20 cellular contexts compared by ENCODE assay signal in the genomic region with DNA sequence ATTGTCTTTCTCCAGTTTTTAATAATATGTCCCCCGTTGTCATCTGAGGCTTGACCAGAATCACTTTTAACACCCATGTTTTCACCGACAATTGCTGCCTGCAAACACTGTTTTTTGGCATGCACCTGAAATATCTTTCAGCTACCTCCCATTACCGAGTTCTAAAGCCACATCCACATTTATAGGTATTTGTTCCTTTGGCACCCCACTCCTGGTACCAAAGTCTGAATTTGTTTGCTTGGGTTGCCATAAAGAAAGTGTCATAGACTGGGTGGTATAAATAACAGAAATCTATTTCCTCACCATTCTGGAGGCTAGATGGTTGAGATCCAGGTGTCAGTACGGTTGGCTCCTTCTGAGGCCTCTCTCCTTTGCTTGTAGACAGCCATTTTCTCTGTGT.
A peak's percentile ranks its signal among the peaks of the same experiment; 100 is the strongest.
DNase-seq lines count a peak whose midpoint lies in the region; ATAC-seq, FAIRE-seq and TF ChIP-seq lines count a peak whose summit lies in the region.
"Had no signal": no experiment of that assay in that cellular context is flagged by ENCODE, and none has a peak within 500 bp of the region (broad histone marks: within the 10 kb centered on the region; RNA-seq: fewer than 3 reads in every experiment).

No MANE protein-coding gene starts in this region.

- H3K27me3 ChIP-seq in K562 (ENCODE audit: control insufficient read depth in 2 of 2, insufficient read depth in 2 of 2, low read length in 2 of 2) (peaks cover 12 to 50% of the 10 kb centered on the region in 2 experiments; a peak in 4 of 5 replicates), gastrocnemius medialis (no peaks in the 10 kb centered on the region)
- H3K27me3 ChIP-seq: BLaER1 had no signal

- ATAC-seq in K562: no peak
- ATAC-seq in gastrocnemius medialis: no peak
- no peak for ATAC-seq in HG03159 (IDR thresholded peaks at IDR 0.05; ENCODE audit: unreplicated experiment)
- ATAC-seq: CD8-positive, alpha-beta T cell had no signal

- H3K27ac ChIP-seq in HEK293 (ENCODE audit: extremely low read depth, low read depth, low read length): no peak overlapping the region
- no peak overlapping the region for H3K27ac ChIP-seq in K562 (ENCODE audit: extremely low read depth, low read depth, low read length)
- H3K27ac ChIP-seq in gastrocnemius medialis: peak overlapping the region in 3 of 4 donors; percentile 19 to 70 (median 48)
- peak overlapping the region; percentile 9 for H3K27ac ChIP-seq in temporal lobe (ENCODE audit: low read depth, low read length)
- H3K27ac ChIP-seq: BLaER1, C4-2B, GM23248 had no signal

- H2AFZ ChIP-seq in K562 (ENCODE audit: low read depth, low read length): no peak overlapping the region
- H2AFZ ChIP-seq: GM23248 had no signal

- H3K79me2 ChIP-seq in K562 (ENCODE audit: control insufficient read depth, insufficient read depth, low read length): no peaks in the 10 kb centered on the region

- H3K36me3 ChIP-seq in HEK293 (ENCODE audit: control insufficient read depth in 2 of 2, insufficient read depth in 1 of 2, low read length in 2 of 2) (peaks cover 0 to 10% of the 10 kb centered on the region in 2 experiments; a peak in 1 of 3 replicates), K562 (ENCODE audit: control insufficient read depth, insufficient read depth, low read length) (no peaks in the 10 kb centered on the region), gastrocnemius medialis (peaks cover 2 to 100% of the 10 kb centered on the region in 2 donors)

- TF ChIP-seq CTCF in HEK293 (tag by site-specific recombination; IDR thresholded peaks at IDR 0.05) (no peak), K562 (IDR thresholded peaks at IDR 0.05 in 2 of 3, conservative IDR thresholded peaks at IDR 0.05 in 1 of 3; ENCODE audit: insufficient read depth in 2 of 3, low read depth in 1 of 3, low read length in 3 of 3) (no peak), gastrocnemius medialis (IDR thresholded peaks at IDR 0.05 in 4 of 5, conservative IDR thresholded peaks at IDR 0.05 in 1 of 5) (no peak)

- H3K4me1 ChIP-seq in HEK293 (ENCODE audit: control insufficient read depth, insufficient read depth, low read length) (no peaks in the 10 kb centered on the region), K562 (replicated peaks in 1 of 2; ENCODE audit: control insufficient read depth in 2 of 2, insufficient read depth in 2 of 2, low read length in 2 of 2) (peaks cover 0 to 4% of the 10 kb centered on the region in 2 experiments; a peak in 1 of 5 replicates), gastrocnemius medialis (no peaks in the 10 kb centered on the region)
- H3K4me1 ChIP-seq: Caco-2 had no signal

- no peak overlapping the region for H3K9ac ChIP-seq in K562 (ENCODE audit: insufficient read depth in 1 of 2, low read depth in 2 of 2, low read length in 2 of 2)
- H3K9ac ChIP-seq: BLaER1, GM23248 had no signal

- TF ChIP-seq RAD21 in K562 (CRISPR knock-in tag; conservative IDR thresholded peaks at IDR 0.05 in 1 of 2, IDR thresholded peaks at IDR 0.05 in 1 of 2): no peak

- no peaks in the 10 kb centered on the region for H4K20me1 ChIP-seq in K562 (replicated peaks; ENCODE audit: control insufficient read depth, insufficient read depth, low read length)
- H4K20me1 ChIP-seq: BLaER1 had no signal

- intact Hi-C loops in K562 (cut with micrococcal nuclease): no loop called here
- intact Hi-C loops in gastrocnemius medialis (cut with DNase I; ENCODE audit: low total_unique reads): no loop called here

- FAIRE-seq in K562 (lab: Jason Lieb, UNC): no peak
- FAIRE-seq: G401.6, GM12892, H1 had no signal

- DNase-seq in K562 (ENCODE audit: extremely low read depth in 1 of 4, low spot score in 3 of 4) (no peak), gastrocnemius medialis (no peak), midbrain (lab: John Stamatoyannopoulos, UW) (no peak)
- DNase-seq in activated CD4-positive, alpha-beta T cell treated with anti-CD3 and anti-CD28 coated beads, Interleukin-2, amount 50 U/mL, for 48 hours: no peak
- DNase-seq: CD4-positive, CD25-positive, alpha-beta regulatory T cell; CD8-positive, alpha-beta T cell; DMS153; DND-41; GM23248; H7; HCEC 1CT had no signal

- no peak overlapping the region for H3K4me3 ChIP-seq in HEK293 (ENCODE audit: low read depth, low read length)
- no peak overlapping the region for H3K4me3 ChIP-seq in K562
- no peak overlapping the region for H3K4me3 ChIP-seq in gastrocnemius medialis
- H3K4me3 ChIP-seq: BLaER1, GM23248 had no signal

- POLR2A ChIA-PET in HEK293 (lab: Yijun Ruan, JAX) (no interaction called here), K562 (lab: Yijun Ruan, JAX) (no interaction called here)

- no TSS peak for BruUV-seq in K562 (replicated peaks; lab: Mats Ljungman, UMichigan)

- in situ Hi-C loops in K562 (cut with MboI): no loop called here
- in situ Hi-C loops in gastrocnemius medialis (cut with MboI; ENCODE audit: low sequenced_read_pairs in 4 of 4): no loop called here

- H3K9me3 ChIP-seq in HEK293 (ENCODE audit: control insufficient read depth, insufficient read depth, low read depth, low read length): no peaks in the 10 kb centered on the region
- H3K9me3 ChIP-seq in K562 (replicated peaks; ENCODE audit: control insufficient read depth, insufficient read depth, low read depth, low read length): peaks cover 3% of the 10 kb centered on the region; the same call in 1 of the 2 replicates
- H3K9me3 ChIP-seq in gastrocnemius medialis: no peaks in the 10 kb centered on the region

- 0% methylated on average over 4 of the region's 4 CpGs for WGBS in K562 (ENCODE audit: insufficient coverage, low coverage, missing lambda C conversion rate)

- no peak for TF ChIP-seq EP300 in K562 (IDR thresholded peaks at IDR 0.05; ENCODE audit: low read length)

- H3K9me1 ChIP-seq in K562 (ENCODE audit: control insufficient read depth, insufficient read depth, low read length): no peaks in the 10 kb centered on the region

- TF ChIP-seq POLR2A in K562 (conservative IDR thresholded peaks at IDR 0.05) (no peak), gastrocnemius medialis (IDR thresholded peaks at IDR 0.05) (no peak)

- no peak overlapping the region for H3K4me2 ChIP-seq in K562 (ENCODE audit: insufficient read depth, low read length)
- H3K4me2 ChIP-seq: BLaER1 had no signal

- CTCF ChIA-PET in HEK293 (lab: Yijun Ruan, JAX) (no interaction called here), K562 (lab: Yijun Ruan, JAX; ENCODE audit: low intra/inter-chr PET ratio) (no interaction called here)

TF ChIP-seq in HEK293, 187 proteins besides CTCF, POLR2A, EP300 and RAD21 (continues in another document):
- TF ChIP-seq ZNF223 (tag by site-specific recombination; IDR thresholded peaks at IDR 0.05) (no peak), ZNF132 (tag by site-specific recombination; IDR thresholded peaks at IDR 0.05; ENCODE audit: borderline replicate concordance) (no peak), ZFP69B (tag by site-specific recombination; IDR thresholded peaks at IDR 0.05) (no peak), ZNF133 (tag by site-specific recombination; IDR thresholded peaks at IDR 0.05) (no peak), ZNF2 (tag by site-specific recombination; IDR thresholded peaks at IDR 0.05) (no peak)
- TF ChIP-seq, protein P1, sequence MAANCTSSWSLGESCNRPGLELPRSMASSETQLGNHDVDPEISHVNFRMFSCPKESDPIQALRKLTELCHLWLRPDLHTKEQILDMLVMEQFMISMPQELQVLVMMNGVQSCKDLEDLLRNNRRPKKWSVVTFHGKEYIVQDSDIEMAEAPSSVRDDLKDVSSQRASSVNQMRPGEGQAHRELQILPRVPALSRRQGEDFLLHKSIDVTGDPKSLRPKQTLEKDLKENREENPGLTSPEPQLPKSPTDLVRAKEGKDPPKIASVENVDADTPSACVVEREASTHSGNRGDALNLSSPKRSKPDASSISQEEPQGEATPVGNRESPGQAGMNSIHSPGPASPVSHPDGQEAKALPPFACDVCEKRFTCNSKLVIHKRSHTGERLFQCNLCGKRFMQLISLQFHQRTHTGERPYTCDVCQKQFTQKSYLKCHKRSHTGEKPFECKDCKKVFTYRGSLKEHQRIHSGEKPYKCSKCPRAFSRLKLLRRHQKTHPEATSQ (tag by site-specific recombination; IDR thresholded peaks at IDR 0.05): no peak

TF ChIP-seq in K562, 482 proteins besides CTCF, POLR2A, EP300 and RAD21 (continues in another document):
- TF ChIP-seq IFI16 (CRISPR knock-in tag; IDR thresholded peaks at IDR 0.05) (no peak), ZNF586 (CRISPR knock-in tag; conservative IDR thresholded peaks at IDR 0.05) (no peak), POLR2B (IDR thresholded peaks at IDR 0.05; ENCODE audit: low read depth, partially characterized antibody) (no peak), CBX5 (IDR thresholded peaks at IDR 0.05; ENCODE audit: borderline replicate concordance, low read depth) (peak; percentile 79; the same call in 1 of the 2 replicates), ZNF12 (CRISPR knock-in tag; IDR thresholded peaks at IDR 0.05) (no peak), ZNF668 (CRISPR knock-in tag; IDR thresholded peaks at IDR 0.05) (no peak), HMG20B (CRISPR knock-in tag; IDR thresholded peaks at IDR 0.05) (no peak), ZFP1 (CRISPR knock-in tag; IDR thresholded peaks at IDR 0.05) (no peak), ETV1 (tag; conservative IDR thresholded peaks at IDR 0.05; ENCODE audit: low read depth) (no peak), CBX3 (IDR thresholded peaks at IDR 0.05; ENCODE audit: borderline replicate concordance in 1 of 2, low read length in 2 of 2) (peak in 1 of 2 experiments; percentile 94; a peak in 2 of 3 replicates), ZNF134 (CRISPR knock-in tag; conservative IDR thresholded peaks at IDR 0.05) (no peak), PYGO2 (tag; IDR thresholded peaks at IDR 0.05) (no peak), FOXJ2 (tag; IDR thresholded peaks at IDR 0.05) (no peak)
- TF ChIP-seq, protein P2, sequence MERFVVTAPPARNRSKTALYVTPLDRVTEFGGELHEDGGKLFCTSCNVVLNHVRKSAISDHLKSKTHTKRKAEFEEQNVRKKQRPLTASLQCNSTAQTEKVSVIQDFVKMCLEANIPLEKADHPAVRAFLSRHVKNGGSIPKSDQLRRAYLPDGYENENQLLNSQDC (CRISPR knock-in tag; IDR thresholded peaks at IDR 0.05): no peak
- TF ChIP-seq, protein P3, sequence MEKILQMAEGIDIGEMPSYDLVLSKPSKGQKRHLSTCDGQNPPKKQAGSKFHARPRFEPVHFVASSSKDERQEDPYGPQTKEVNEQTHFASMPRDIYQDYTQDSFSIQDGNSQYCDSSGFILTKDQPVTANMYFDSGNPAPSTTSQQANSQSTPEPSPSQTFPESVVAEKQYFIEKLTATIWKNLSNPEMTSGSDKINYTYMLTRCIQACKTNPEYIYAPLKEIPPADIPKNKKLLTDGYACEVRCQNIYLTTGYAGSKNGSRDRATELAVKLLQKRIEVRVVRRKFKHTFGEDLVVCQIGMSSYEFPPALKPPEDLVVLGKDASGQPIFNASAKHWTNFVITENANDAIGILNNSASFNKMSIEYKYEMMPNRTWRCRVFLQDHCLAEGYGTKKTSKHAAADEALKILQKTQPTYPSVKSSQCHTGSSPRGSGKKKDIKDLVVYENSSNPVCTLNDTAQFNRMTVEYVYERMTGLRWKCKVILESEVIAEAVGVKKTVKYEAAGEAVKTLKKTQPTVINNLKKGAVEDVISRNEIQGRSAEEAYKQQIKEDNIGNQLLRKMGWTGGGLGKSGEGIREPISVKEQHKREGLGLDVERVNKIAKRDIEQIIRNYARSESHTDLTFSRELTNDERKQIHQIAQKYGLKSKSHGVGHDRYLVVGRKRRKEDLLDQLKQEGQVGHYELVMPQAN (IDR thresholded peaks at IDR 0.05; ENCODE audit: borderline replicate concordance): no peak

Comparison
In these comparisons a context has a peak if more than half of its experiments do, and no peak if none do; other contexts are left out.
1. H3K27ac ChIP-seq: peak in gastrocnemius medialis (3 of 4) and temporal lobe (single experiment); none in HEK293 (single experiment) and K562 (single experiment).